ENCODE assay signal across 21 cellular contexts in genomic region chr20:24813080-24813479, GRCh38.
"Had no signal": no experiment of that assay in that cellular context is flagged by ENCODE, and none has a peak within 500 bp of the region (broad histone marks: within the 10 kb centered on the region; RNA-seq: fewer than 3 reads in every experiment).

No MANE protein-coding gene starts in this region.

- H3K4me1 Mint-ChIP-seq: neural crest cell had no signal

- ATAC-seq: gastrocnemius medialis; left colon; naive thymus-derived CD8-positive, alpha-beta T cell; psoas muscle; sciatic nerve had no signal

- FAIRE-seq: endometrium had no signal

- H3K4me3 ChIP-seq: esophagus muscularis mucosa, gastrocnemius medialis, psoas muscle, suprapubic skin, thyroid gland, upper lobe of left lung, vagina had no signal

- H3K79me2 ChIP-seq: parathyroid adenoma had no signal

- H3K36me3 ChIP-seq: esophagus muscularis mucosa, gastrocnemius medialis, suprapubic skin, thyroid gland, upper lobe of left lung, vagina had no signal

- H3K9me3 ChIP-seq: esophagus muscularis mucosa, gastrocnemius medialis, psoas muscle, suprapubic skin, thyroid gland, upper lobe of left lung, vagina had no signal

- H3K4me3 Mint-ChIP-seq: naive thymus-derived CD8-positive, alpha-beta T cell; neural crest cell had no signal

- H3K27me3 ChIP-seq: gastrocnemius medialis, thyroid gland, upper lobe of left lung, vagina had no signal

- H3K36me3 Mint-ChIP-seq: naive thymus-derived CD8-positive, alpha-beta T cell had no signal

- H3K27ac ChIP-seq: epithelial cell of prostate, esophagus muscularis mucosa, gastrocnemius medialis, parathyroid adenoma, psoas muscle, suprapubic skin, thyroid gland, upper lobe of left lung, vagina had no signal

- H2AFZ ChIP-seq: parathyroid adenoma had no signal

- H3K4me1 ChIP-seq: esophagus muscularis mucosa, gastrocnemius medialis, parathyroid adenoma, psoas muscle, suprapubic skin, upper lobe of left lung, vagina had no signal

- DNase-seq: central memory CD4-positive, alpha-beta T cell; cortex of kidney; effector memory CD4-positive, alpha-beta T cell; gastrocnemius medialis; left colon; naive thymus-derived CD8-positive, alpha-beta T cell; occipital lobe; psoas muscle; retina; stimulated activated CD4-positive, alpha-beta T cell treated with anti-CD3 and anti-CD28 coated beads, Interleukin-2, amount 100 ng/mL, for 24 hours; stimulated activated naive CD4-positive, alpha-beta T cell treated with Interleukin-2 at 50 U/mL for 16 hours; thyroid gland; upper lobe of left lung had no signal

- H3K9me3 Mint-ChIP-seq: neural crest cell had no signal

- H3K9ac ChIP-seq: parathyroid adenoma had no signal
